In genomic region chr1:248691567-248692155, GRCh38 we compare ENCODE assay signal across 21 cellular contexts. TPM values are rescaled to one million over a fixed set of nuclear protein-coding genes. Genes with fewer than 3 reads are reported as not detected.
DNase-seq lines count a peak whose midpoint lies in the region; ATAC-seq and TF ChIP-seq lines count a peak whose summit lies in the region.
"Had no signal": no experiment of that assay in that cellular context is flagged by ENCODE, and none has a peak within 500 bp of the region (broad histone marks: within the 10 kb centered on the region; RNA-seq: fewer than 3 reads in every experiment).

No MANE protein-coding gene starts in this region.

- H3K27ac Mint-ChIP-seq in chondrocyte (ENCODE audit: unreplicated experiment) = no peak overlapping the region
- H3K27ac Mint-ChIP-seq in activated CD4-positive, alpha-beta memory T cell treated with anti-CD3 and anti-CD28 coated beads, Interleukin-2, amount 10 ng/mL, durations not matched to agents 7 days and 5 days = no peak overlapping the region
- H3K27ac Mint-ChIP-seq: CD8-positive, alpha-beta T cell had no signal

- peak; percentile 40 for ATAC-seq in upper lobe of right lung
- ATAC-seq in HG03039 (IDR thresholded peaks at IDR 0.05; ENCODE audit: unreplicated experiment) = no peak
- ATAC-seq: CD8-positive, alpha-beta T cell; HCT116 had no signal

- DNase-seq in H7 (peak; percentile 11), NCI-H146 (lab: John Stamatoyannopoulos, UW) (peak; percentile 71), chondrocyte (ENCODE audit: low spot score) (peak; percentile 92), upper lobe of right lung (no peak), midbrain (lab: John Stamatoyannopoulos, UW) (no peak)
- no peak for DNase-seq in activated CD4-positive, alpha-beta memory T cell treated with anti-CD3 and anti-CD28 coated beads, Interleukin-2, amount 10 ng/mL, durations not matched to agents 7 days and 5 days
- DNase-seq: CD8-positive, alpha-beta T cell; DND-41; GOT3; KBM-7; MM.1S; NCI-H1048; NCI-H1417 treated with DMSO at 0.1 percent for 48 hours; NCI-H1930; NCI-H345; NCI-H524; OCI-M1; SJCRH30 had no signal

- no peaks in the 10 kb centered on the region for H3K4me1 Mint-ChIP-seq in chondrocyte (ENCODE audit: low read depth)
- H3K4me1 Mint-ChIP-seq in activated CD4-positive, alpha-beta memory T cell treated with anti-CD3 and anti-CD28 coated beads, Interleukin-2, amount 10 ng/mL, durations not matched to agents 7 days and 5 days = no peaks in the 10 kb centered on the region

- H3K36me3 ChIP-seq in H7 (replicated peaks; ENCODE audit: control insufficient read depth, insufficient read depth, low read length) (no peaks in the 10 kb centered on the region), upper lobe of right lung (no peaks in the 10 kb centered on the region)
- H3K36me3 ChIP-seq: SJCRH30 had no signal

- H3K4me3 Mint-ChIP-seq in chondrocyte (ENCODE audit: unreplicated experiment) = no peak overlapping the region
- no peak overlapping the region for H3K4me3 Mint-ChIP-seq in activated CD4-positive, alpha-beta memory T cell treated with anti-CD3 and anti-CD28 coated beads, Interleukin-2, amount 10 ng/mL, durations not matched to agents 7 days and 5 days
- H3K4me3 Mint-ChIP-seq: CD8-positive, alpha-beta T cell had no signal

- POLR2A ChIA-PET in activated CD4-positive, alpha-beta memory T cell treated with anti-CD3 and anti-CD28 coated beads, Interleukin-2, amount 10 ng/mL, durations not matched to agents 7 days and 5 days (lab: Charles Lee) = no interaction called here

- H3K27me3 ChIP-seq in H7 (ENCODE audit: control insufficient read depth, insufficient read depth, low read length) (no peaks in the 10 kb centered on the region), upper lobe of right lung (no peaks in the 10 kb centered on the region)
- H3K27me3 ChIP-seq: SJCRH30 had no signal

- H3K9me3 Mint-ChIP-seq in chondrocyte (ENCODE audit: low read depth) = peaks cover 45% of the 10 kb centered on the region
- peaks cover 11% of the 10 kb centered on the region for H3K9me3 Mint-ChIP-seq in activated CD4-positive, alpha-beta memory T cell treated with anti-CD3 and anti-CD28 coated beads, Interleukin-2, amount 10 ng/mL, durations not matched to agents 7 days and 5 days

- H3K4me3 ChIP-seq in H7 (ENCODE audit: insufficient read depth, low read depth, low read length) (no peak overlapping the region), upper lobe of right lung (no peak overlapping the region)
- H3K4me3 ChIP-seq: SJCRH30 had no signal

- no peaks in the 10 kb centered on the region for H3K9me3 ChIP-seq in upper lobe of right lung
- H3K9me3 ChIP-seq: SJCRH30 had no signal

- no peak overlapping the region for H3K27ac ChIP-seq in upper lobe of right lung
- H3K27ac ChIP-seq: SJCRH30 had no signal

- H3K36me3 Mint-ChIP-seq in chondrocyte (ENCODE audit: low read depth) = no peaks in the 10 kb centered on the region
- H3K36me3 Mint-ChIP-seq in activated CD4-positive, alpha-beta memory T cell treated with anti-CD3 and anti-CD28 coated beads, Interleukin-2, amount 10 ng/mL, durations not matched to agents 7 days and 5 days (ENCODE audit: low read depth) = peaks cover 4% of the 10 kb centered on the region

- CTCF ChIA-PET in activated CD4-positive, alpha-beta memory T cell treated with anti-CD3 and anti-CD28 coated beads, Interleukin-2, amount 10 ng/mL, durations not matched to agents 7 days and 5 days (lab: Charles Lee) = no interaction called here

- H3K27me3 Mint-ChIP-seq in chondrocyte (ENCODE audit: low read depth) = no peaks in the 10 kb centered on the region
- peaks cover under 1% of the 10 kb centered on the region for H3K27me3 Mint-ChIP-seq in activated CD4-positive, alpha-beta memory T cell treated with anti-CD3 and anti-CD28 coated beads, Interleukin-2, amount 10 ng/mL, durations not matched to agents 7 days and 5 days

- TF ChIP-seq CTCF in chondrocyte (IDR thresholded peaks at IDR 0.05) (no peak), upper lobe of right lung (IDR thresholded peaks at IDR 0.05) (no peak)

- no peaks in the 10 kb centered on the region for H3K4me1 ChIP-seq in upper lobe of right lung
- H3K4me1 ChIP-seq: SJCRH30 had no signal

- intact Hi-C loops in upper lobe of right lung (cut with DNase I) = no loop called here

RNA-seq across cellular contexts. Expression of gene OR14I1, which starts 10.9 kb away (rescaled TPM):
- not detected in 2 replicates for total RNA-seq in H7 (2014; rRNA removed; shearing (Covaris generic))
- total RNA-seq in chondrocyte (not detected in 3 replicates), upper lobe of right lung (not detected)
- not detected for total RNA-seq in activated CD4-positive, alpha-beta memory T cell treated with anti-CD3 and anti-CD28 coated beads, Interleukin-2, amount 10 ng/mL, durations not matched to agents 7 days and 5 days
- total RNA-seq: CD8-positive, alpha-beta T cell; G401; SJCRH30 had no signal

RNA-seq across cellular contexts. Expression of gene OR2T27, which starts 36.3 kb away (rescaled TPM):
- not detected in 2 replicates for total RNA-seq in H7 (2014; rRNA removed; shearing (Covaris generic))
- total RNA-seq in chondrocyte (not detected in 3 replicates), upper lobe of right lung (not detected)
- total RNA-seq in activated CD4-positive, alpha-beta memory T cell treated with anti-CD3 and anti-CD28 coated beads, Interleukin-2, amount 10 ng/mL, durations not matched to agents 7 days and 5 days = not detected
- total RNA-seq: CD8-positive, alpha-beta T cell; G401; SJCRH30 had no signal

RNA-seq across cellular contexts. Expression of gene OR2T35, which starts 46.6 kb away (rescaled TPM):
- total RNA-seq in H7 (2014; rRNA removed; shearing (Covaris generic)) = not detected in 2 replicates
- not detected in 3 replicates for total RNA-seq in chondrocyte
- not detected for total RNA-seq in upper lobe of right lung
- not detected for total RNA-seq in activated CD4-positive, alpha-beta memory T cell treated with anti-CD3 and anti-CD28 coated beads, Interleukin-2, amount 10 ng/mL, durations not matched to agents 7 days and 5 days
- total RNA-seq: CD8-positive, alpha-beta T cell; G401; SJCRH30 had no signal

RNA-seq across cellular contexts. Expression of gene OR2T11, which starts 56.8 kb away (rescaled TPM):
- not detected in 2 replicates for total RNA-seq in H7 (2014; rRNA removed; shearing (Covaris generic))
- total RNA-seq in chondrocyte (not detected in 3 replicates), upper lobe of right lung (not detected)
- total RNA-seq in activated CD4-positive, alpha-beta memory T cell treated with anti-CD3 and anti-CD28 coated beads, Interleukin-2, amount 10 ng/mL, durations not matched to agents 7 days and 5 days = not detected
- total RNA-seq: CD8-positive, alpha-beta T cell; G401; SJCRH30 had no signal

Comparison
In these comparisons a context has a peak if more than half of its experiments do, and no peak if none do; other contexts are left out.
1. DNase-seq: peak in H7 (single experiment), NCI-H146 (single experiment) and chondrocyte (single experiment); none in upper lobe of right lung (single experiment), activated CD4-positive, alpha-beta memory T cell treated with anti-CD3 and anti-CD28 coated beads, Interleukin-2, amount 10 ng/mL, durations not matched to agents 7 days and 5 days (single experiment) and midbrain (single experiment).